Comparison of ENCODE assay signal across 1 cellular context in genomic region chr21:45661913-45662622, GRCh38. TPM values are rescaled to one million over a fixed set of nuclear protein-coding genes. Genes with fewer than 3 reads are reported as not detected.
"Had no signal": no experiment of that assay in that cellular context is flagged by ENCODE, and none has a peak within 500 bp of the region (broad histone marks: within the 10 kb centered on the region; RNA-seq: fewer than 3 reads in every experiment).

No MANE protein-coding gene starts in this region.

RNA-seq across cellular contexts. Expression of gene PCBP3, which starts 18.5 kb away (rescaled TPM):
- total RNA-seq: PC-9 had no signal
